ENCODE assay signal across 1 cellular context in the genomic region with DNA sequence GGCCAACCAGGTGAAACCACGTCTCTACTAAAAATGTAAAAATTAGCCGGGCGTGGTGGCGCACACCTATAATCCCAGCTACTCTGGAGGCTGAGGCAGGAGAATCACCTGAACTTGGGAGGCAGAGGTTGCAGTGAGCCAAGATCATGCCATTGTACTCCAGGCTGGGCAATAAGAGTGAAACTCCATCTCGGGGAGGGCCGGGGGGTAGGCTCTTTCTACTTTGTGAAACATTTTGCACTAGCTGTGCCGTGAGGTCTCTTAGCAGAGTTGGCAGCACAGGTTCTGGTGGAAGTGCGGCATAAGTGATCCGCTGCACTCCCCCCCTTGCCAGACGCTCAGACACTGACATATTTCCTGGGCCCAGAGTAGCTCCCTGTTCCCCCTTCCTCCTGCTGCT.
TF ChIP-seq lines count a peak whose summit lies in the region.

No MANE protein-coding gene starts in this region.

TF ChIP-seq in WTC11, 78 proteins besides CTCF, POLR2A, EP300 and RAD21 (continued from another document):
- TF ChIP-seq, protein P1, sequence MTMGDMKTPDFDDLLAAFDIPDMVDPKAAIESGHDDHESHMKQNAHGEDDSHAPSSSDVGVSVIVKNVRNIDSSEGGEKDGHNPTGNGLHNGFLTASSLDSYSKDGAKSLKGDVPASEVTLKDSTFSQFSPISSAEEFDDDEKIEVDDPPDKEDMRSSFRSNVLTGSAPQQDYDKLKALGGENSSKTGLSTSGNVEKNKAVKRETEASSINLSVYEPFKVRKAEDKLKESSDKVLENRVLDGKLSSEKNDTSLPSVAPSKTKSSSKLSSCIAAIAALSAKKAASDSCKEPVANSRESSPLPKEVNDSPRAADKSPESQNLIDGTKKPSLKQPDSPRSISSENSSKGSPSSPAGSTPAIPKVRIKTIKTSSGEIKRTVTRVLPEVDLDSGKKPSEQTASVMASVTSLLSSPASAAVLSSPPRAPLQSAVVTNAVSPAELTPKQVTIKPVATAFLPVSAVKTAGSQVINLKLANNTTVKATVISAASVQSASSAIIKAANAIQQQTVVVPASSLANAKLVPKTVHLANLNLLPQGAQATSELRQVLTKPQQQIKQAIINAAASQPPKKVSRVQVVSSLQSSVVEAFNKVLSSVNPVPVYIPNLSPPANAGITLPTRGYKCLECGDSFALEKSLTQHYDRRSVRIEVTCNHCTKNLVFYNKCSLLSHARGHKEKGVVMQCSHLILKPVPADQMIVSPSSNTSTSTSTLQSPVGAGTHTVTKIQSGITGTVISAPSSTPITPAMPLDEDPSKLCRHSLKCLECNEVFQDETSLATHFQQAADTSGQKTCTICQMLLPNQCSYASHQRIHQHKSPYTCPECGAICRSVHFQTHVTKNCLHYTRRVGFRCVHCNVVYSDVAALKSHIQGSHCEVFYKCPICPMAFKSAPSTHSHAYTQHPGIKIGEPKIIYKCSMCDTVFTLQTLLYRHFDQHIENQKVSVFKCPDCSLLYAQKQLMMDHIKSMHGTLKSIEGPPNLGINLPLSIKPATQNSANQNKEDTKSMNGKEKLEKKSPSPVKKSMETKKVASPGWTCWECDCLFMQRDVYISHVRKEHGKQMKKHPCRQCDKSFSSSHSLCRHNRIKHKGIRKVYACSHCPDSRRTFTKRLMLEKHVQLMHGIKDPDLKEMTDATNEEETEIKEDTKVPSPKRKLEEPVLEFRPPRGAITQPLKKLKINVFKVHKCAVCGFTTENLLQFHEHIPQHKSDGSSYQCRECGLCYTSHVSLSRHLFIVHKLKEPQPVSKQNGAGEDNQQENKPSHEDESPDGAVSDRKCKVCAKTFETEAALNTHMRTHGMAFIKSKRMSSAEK (CRISPR knock-in tag; IDR thresholded peaks at IDR 0.05; ENCODE audit: borderline replicate concordance) = no peak
- TF ChIP-seq, protein P2, sequence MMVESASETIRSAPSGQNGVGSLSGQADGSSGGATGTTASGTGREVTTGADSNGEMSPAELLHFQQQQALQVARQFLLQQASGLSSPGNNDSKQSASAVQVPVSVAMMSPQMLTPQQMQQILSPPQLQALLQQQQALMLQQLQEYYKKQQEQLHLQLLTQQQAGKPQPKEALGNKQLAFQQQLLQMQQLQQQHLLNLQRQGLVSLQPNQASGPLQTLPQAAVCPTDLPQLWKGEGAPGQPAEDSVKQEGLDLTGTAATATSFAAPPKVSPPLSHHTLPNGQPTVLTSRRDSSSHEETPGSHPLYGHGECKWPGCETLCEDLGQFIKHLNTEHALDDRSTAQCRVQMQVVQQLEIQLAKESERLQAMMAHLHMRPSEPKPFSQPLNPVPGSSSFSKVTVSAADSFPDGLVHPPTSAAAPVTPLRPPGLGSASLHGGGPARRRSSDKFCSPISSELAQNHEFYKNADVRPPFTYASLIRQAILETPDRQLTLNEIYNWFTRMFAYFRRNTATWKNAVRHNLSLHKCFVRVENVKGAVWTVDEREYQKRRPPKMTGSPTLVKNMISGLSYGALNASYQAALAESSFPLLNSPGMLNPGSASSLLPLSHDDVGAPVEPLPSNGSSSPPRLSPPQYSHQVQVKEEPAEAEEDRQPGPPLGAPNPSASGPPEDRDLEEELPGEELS (CRISPR knock-in tag; IDR thresholded peaks at IDR 0.05) = no peak
- TF ChIP-seq, protein P3, sequence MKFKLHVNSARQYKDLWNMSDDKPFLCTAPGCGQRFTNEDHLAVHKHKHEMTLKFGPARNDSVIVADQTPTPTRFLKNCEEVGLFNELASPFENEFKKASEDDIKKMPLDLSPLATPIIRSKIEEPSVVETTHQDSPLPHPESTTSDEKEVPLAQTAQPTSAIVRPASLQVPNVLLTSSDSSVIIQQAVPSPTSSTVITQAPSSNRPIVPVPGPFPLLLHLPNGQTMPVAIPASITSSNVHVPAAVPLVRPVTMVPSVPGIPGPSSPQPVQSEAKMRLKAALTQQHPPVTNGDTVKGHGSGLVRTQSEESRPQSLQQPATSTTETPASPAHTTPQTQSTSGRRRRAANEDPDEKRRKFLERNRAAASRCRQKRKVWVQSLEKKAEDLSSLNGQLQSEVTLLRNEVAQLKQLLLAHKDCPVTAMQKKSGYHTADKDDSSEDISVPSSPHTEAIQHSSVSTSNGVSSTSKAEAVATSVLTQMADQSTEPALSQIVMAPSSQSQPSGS (CRISPR knock-in tag; IDR thresholded peaks at IDR 0.05; ENCODE audit: borderline replicate concordance, low read depth) = no peak
- TF ChIP-seq CREM (CRISPR knock-in tag; IDR thresholded peaks at IDR 0.05) (no peak), TEAD1 (CRISPR knock-in tag; IDR thresholded peaks at IDR 0.05) (no peak), ZNF232 (CRISPR knock-in tag; IDR thresholded peaks at IDR 0.05) (no peak), JUN (CRISPR knock-in tag; IDR thresholded peaks at IDR 0.05) (no peak)
- TF ChIP-seq, protein P4, sequence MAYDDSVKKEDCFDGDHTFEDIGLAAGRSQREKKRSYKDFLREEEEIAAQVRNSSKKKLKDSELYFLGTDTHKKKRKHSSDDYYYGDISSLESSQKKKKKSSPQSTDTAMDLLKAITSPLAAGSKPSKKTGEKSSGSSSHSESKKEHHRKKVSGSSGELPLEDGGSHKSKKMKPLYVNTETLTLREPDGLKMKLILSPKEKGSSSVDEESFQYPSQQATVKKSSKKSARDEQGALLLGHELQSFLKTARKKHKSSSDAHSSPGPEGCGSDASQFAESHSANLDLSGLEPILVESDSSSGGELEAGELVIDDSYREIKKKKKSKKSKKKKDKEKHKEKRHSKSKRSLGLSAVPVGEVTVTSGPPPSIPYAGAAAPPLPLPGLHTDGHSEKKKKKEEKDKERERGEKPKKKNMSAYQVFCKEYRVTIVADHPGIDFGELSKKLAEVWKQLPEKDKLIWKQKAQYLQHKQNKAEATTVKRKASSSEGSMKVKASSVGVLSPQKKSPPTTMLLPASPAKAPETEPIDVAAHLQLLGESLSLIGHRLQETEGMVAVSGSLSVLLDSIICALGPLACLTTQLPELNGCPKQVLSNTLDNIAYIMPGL (CRISPR knock-in tag; IDR thresholded peaks at IDR 0.05) = no peak
- TF ChIP-seq, protein P5, sequence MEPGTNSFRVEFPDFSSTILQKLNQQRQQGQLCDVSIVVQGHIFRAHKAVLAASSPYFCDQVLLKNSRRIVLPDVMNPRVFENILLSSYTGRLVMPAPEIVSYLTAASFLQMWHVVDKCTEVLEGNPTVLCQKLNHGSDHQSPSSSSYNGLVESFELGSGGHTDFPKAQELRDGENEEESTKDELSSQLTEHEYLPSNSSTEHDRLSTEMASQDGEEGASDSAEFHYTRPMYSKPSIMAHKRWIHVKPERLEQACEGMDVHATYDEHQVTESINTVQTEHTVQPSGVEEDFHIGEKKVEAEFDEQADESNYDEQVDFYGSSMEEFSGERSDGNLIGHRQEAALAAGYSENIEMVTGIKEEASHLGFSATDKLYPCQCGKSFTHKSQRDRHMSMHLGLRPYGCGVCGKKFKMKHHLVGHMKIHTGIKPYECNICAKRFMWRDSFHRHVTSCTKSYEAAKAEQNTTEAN (CRISPR knock-in tag; IDR thresholded peaks at IDR 0.05) = no peak
